In genomic region chr21:23886828-23887708, GRCh38 we compare ENCODE assay signal across 16 cellular contexts.
DNase-seq lines count a peak whose midpoint lies in the region; ATAC-seq and TF ChIP-seq lines count a peak whose summit lies in the region.
"Had no signal": no experiment of that assay in that cellular context is flagged by ENCODE, and none has a peak within 500 bp of the region (broad histone marks: within the 10 kb centered on the region; RNA-seq: fewer than 3 reads in every experiment).

No MANE protein-coding gene starts in this region.

- DNase-seq in activated CD4-positive, alpha-beta T cell treated with anti-CD3 and anti-CD28 coated beads, Interleukin-2, amount 10 ng/mL, durations not matched to agents 7 days and 5 days = no peak
- DNase-seq in activated CD4-positive, alpha-beta T cell treated with anti-CD3 and anti-CD28 coated beads for 48 hours = no peak
- DNase-seq in HT1080 (ENCODE audit: low read depth) = peak; percentile 7
- no peak for DNase-seq in activated CD4-positive, alpha-beta memory T cell treated with anti-CD3 and anti-CD28 coated beads for 36 hours
- DNase-seq in natural killer cell treated with Interleukin-12 subunit alpha and Interleukin-12 subunit beta and Interleukin-15 and Interleukin-18, amount 100 ng/mL, for 72 hours (ENCODE audit: low spot score) = no peak
- no peak for DNase-seq in Peyer's patch
- DNase-seq: ACHN, amniotic stem cell, KG1, lower lobe of right lung, NCI-H187 treated with DMSO at 0.1 percent for 48 hours, NCI-H524 treated with DMSO at 0.1 percent for 48 hours had no signal

- no peaks in the 10 kb centered on the region for H3K4me1 ChIP-seq in Peyer's patch
- H3K4me1 ChIP-seq: gastroesophageal sphincter, lower lobe of right lung had no signal

- H3K27ac ChIP-seq in Peyer's patch = peak overlapping the region in 1 of 4 donors; percentile 55
- H3K27ac ChIP-seq: gastroesophageal sphincter, lower lobe of right lung had no signal

- no peaks in the 10 kb centered on the region for H3K36me3 ChIP-seq in Peyer's patch
- H3K36me3 ChIP-seq: gastroesophageal sphincter, lower lobe of right lung had no signal

- no peaks in the 10 kb centered on the region for H3K27me3 Mint-ChIP-seq in activated CD4-positive, alpha-beta T cell treated with anti-CD3 and anti-CD28 coated beads, Interleukin-2, amount 10 ng/mL, durations not matched to agents 7 days and 5 days
- no peaks in the 10 kb centered on the region for H3K27me3 Mint-ChIP-seq in activated CD4-positive, alpha-beta memory T cell treated with anti-CD3 and anti-CD28 coated beads for 36 hours
- H3K27me3 Mint-ChIP-seq in natural killer cell treated with Interleukin-12 subunit alpha and Interleukin-12 subunit beta and Interleukin-15 and Interleukin-18, amount 100 ng/mL, for 72 hours = no peaks in the 10 kb centered on the region

- CTCF ChIA-PET in activated CD4-positive, alpha-beta T cell treated with anti-CD3 and anti-CD28 coated beads, Interleukin-2, amount 10 ng/mL, durations not matched to agents 7 days and 5 days (lab: Charles Lee) = no interaction called here
- CTCF ChIA-PET in activated CD4-positive, alpha-beta memory T cell treated with anti-CD3 and anti-CD28 coated beads for 36 hours (lab: Charles Lee) = no interaction called here

- TF ChIP-seq CTCF in Peyer's patch (IDR thresholded peaks at IDR 0.05) = no peak

- H3K4me3 ChIP-seq in Peyer's patch = peak overlapping the region in 2 of 4 donors; percentile 8 to 27
- H3K4me3 ChIP-seq: gastroesophageal sphincter, GM23338, lower lobe of right lung had no signal

- no peaks in the 10 kb centered on the region for H3K9me3 Mint-ChIP-seq in activated CD4-positive, alpha-beta T cell treated with anti-CD3 and anti-CD28 coated beads, Interleukin-2, amount 10 ng/mL, durations not matched to agents 7 days and 5 days
- no peaks in the 10 kb centered on the region for H3K9me3 Mint-ChIP-seq in activated CD4-positive, alpha-beta memory T cell treated with anti-CD3 and anti-CD28 coated beads for 36 hours
- no peaks in the 10 kb centered on the region for H3K9me3 Mint-ChIP-seq in natural killer cell treated with Interleukin-12 subunit alpha and Interleukin-12 subunit beta and Interleukin-15 and Interleukin-18, amount 100 ng/mL, for 72 hours

- H3K27me3 ChIP-seq in Peyer's patch = no peaks in the 10 kb centered on the region
- H3K27me3 ChIP-seq: gastroesophageal sphincter had no signal

- ATAC-seq in natural killer cell treated with Interleukin-12 subunit alpha and Interleukin-12 subunit beta and Interleukin-15 and Interleukin-18, amount 100 ng/mL, for 72 hours = no peak
- ATAC-seq in HG02763 (IDR thresholded peaks at IDR 0.05; ENCODE audit: unreplicated experiment) = no peak
- ATAC-seq in GM21528 (IDR thresholded peaks at IDR 0.05; ENCODE audit: low FRiP score, unreplicated experiment) = no peak
- ATAC-seq: gastroesophageal sphincter, GM23338, lower lobe of right lung had no signal

- peak overlapping the region; percentile 81 for H3K27ac Mint-ChIP-seq in activated CD4-positive, alpha-beta T cell treated with anti-CD3 and anti-CD28 coated beads, Interleukin-2, amount 10 ng/mL, durations not matched to agents 7 days and 5 days
- no peak overlapping the region for H3K27ac Mint-ChIP-seq in activated CD4-positive, alpha-beta memory T cell treated with anti-CD3 and anti-CD28 coated beads for 36 hours
- H3K27ac Mint-ChIP-seq in natural killer cell treated with Interleukin-12 subunit alpha and Interleukin-12 subunit beta and Interleukin-15 and Interleukin-18, amount 100 ng/mL, for 72 hours = peak overlapping the region in 1 of 2 donors; percentile 49
- H3K27ac Mint-ChIP-seq: GM23338 had no signal

- POLR2A ChIA-PET in activated CD4-positive, alpha-beta T cell treated with anti-CD3 and anti-CD28 coated beads, Interleukin-2, amount 10 ng/mL, durations not matched to agents 7 days and 5 days (lab: Charles Lee) = no interaction called here
- POLR2A ChIA-PET in activated CD4-positive, alpha-beta memory T cell treated with anti-CD3 and anti-CD28 coated beads for 36 hours (lab: Charles Lee) = no interaction called here

- no peaks in the 10 kb centered on the region for H3K9me3 ChIP-seq in Peyer's patch
- H3K9me3 ChIP-seq: gastroesophageal sphincter, lower lobe of right lung had no signal

- intact Hi-C loops in activated CD4-positive, alpha-beta memory T cell treated with anti-CD3 and anti-CD28 coated beads for 36 hours (cut with micrococcal nuclease) = no loop called here

- peaks cover 8% of the 10 kb centered on the region for H3K4me1 Mint-ChIP-seq in activated CD4-positive, alpha-beta T cell treated with anti-CD3 and anti-CD28 coated beads, Interleukin-2, amount 10 ng/mL, durations not matched to agents 7 days and 5 days
- H3K4me1 Mint-ChIP-seq in activated CD4-positive, alpha-beta memory T cell treated with anti-CD3 and anti-CD28 coated beads for 36 hours (ENCODE audit: low read depth) = peaks cover 8% of the 10 kb centered on the region
- H3K4me1 Mint-ChIP-seq in natural killer cell treated with Interleukin-12 subunit alpha and Interleukin-12 subunit beta and Interleukin-15 and Interleukin-18, amount 100 ng/mL, for 72 hours (ENCODE audit: low read depth in 2 of 2) = peaks cover 7 to 11% of the 10 kb centered on the region in 2 donors
- H3K4me1 Mint-ChIP-seq: GM23338 had no signal

- no peak for TF ChIP-seq POLR2A in Peyer's patch (IDR thresholded peaks at IDR 0.05)

- H3K36me3 Mint-ChIP-seq in activated CD4-positive, alpha-beta T cell treated with anti-CD3 and anti-CD28 coated beads, Interleukin-2, amount 10 ng/mL, durations not matched to agents 7 days and 5 days (ENCODE audit: low read depth) = no peaks in the 10 kb centered on the region
- H3K36me3 Mint-ChIP-seq in activated CD4-positive, alpha-beta memory T cell treated with anti-CD3 and anti-CD28 coated beads for 36 hours = no peaks in the 10 kb centered on the region
- no peaks in the 10 kb centered on the region for H3K36me3 Mint-ChIP-seq in natural killer cell treated with Interleukin-12 subunit alpha and Interleukin-12 subunit beta and Interleukin-15 and Interleukin-18, amount 100 ng/mL, for 72 hours

- peak overlapping the region; percentile 69 for H3K4me3 Mint-ChIP-seq in activated CD4-positive, alpha-beta T cell treated with anti-CD3 and anti-CD28 coated beads, Interleukin-2, amount 10 ng/mL, durations not matched to agents 7 days and 5 days
- peak overlapping the region; percentile 58 for H3K4me3 Mint-ChIP-seq in activated CD4-positive, alpha-beta memory T cell treated with anti-CD3 and anti-CD28 coated beads for 36 hours
- H3K4me3 Mint-ChIP-seq in natural killer cell treated with Interleukin-12 subunit alpha and Interleukin-12 subunit beta and Interleukin-15 and Interleukin-18, amount 100 ng/mL, for 72 hours = peak overlapping the region; percentile 62
- H3K4me3 Mint-ChIP-seq: GM23338 had no signal
